ENCODE assay signal across 9 cellular contexts in genomic region chr22:44567846-44568493, GRCh38.
A peak's percentile ranks its signal among the peaks of the same experiment; 100 is the strongest.
DNase-seq lines count a peak whose midpoint lies in the region; ATAC-seq and TF ChIP-seq lines count a peak whose summit lies in the region.
"Had no signal": no experiment of that assay in that cellular context is flagged by ENCODE, and none has a peak within 500 bp of the region (broad histone marks: within the 10 kb centered on the region; RNA-seq: fewer than 3 reads in every experiment).

No MANE protein-coding gene starts in this region.

- H3K9ac ChIP-seq in PC-3 (ENCODE audit: low read length): no peak overlapping the region

- H3K79me2 ChIP-seq in PC-3 (ENCODE audit: low read length): no peaks in the 10 kb centered on the region

- H3K4me1 Mint-ChIP-seq in activated naive CD8-positive, alpha-beta T cell treated with anti-CD3 and anti-CD28 coated beads, Interleukin-2, amount 10 ng/mL, durations not matched to agents 7 days and 5 days: peaks cover 1% of the 10 kb centered on the region

- CTCF ChIA-PET in PC-3 (lab: Charles Lee): no interaction called here

- no peak overlapping the region for H3K27ac ChIP-seq in PC-3 (ENCODE audit: low read length)

- ATAC-seq in PC-3: no peak
- no peak for ATAC-seq in activated naive CD8-positive, alpha-beta T cell treated with anti-CD3 and anti-CD28 coated beads, Interleukin-2, amount 10 ng/mL, durations not matched to agents 7 days and 5 days (ENCODE audit: low read depth)
- ATAC-seq in HG03520 (IDR thresholded peaks at IDR 0.05; ENCODE audit: unreplicated experiment): no peak
- ATAC-seq in GM21447 (IDR thresholded peaks at IDR 0.05; ENCODE audit: unreplicated experiment): no peak

- intact Hi-C loops in PC-3 (cut with micrococcal nuclease): no loop called here

- POLR2A ChIA-PET in PC-3 (lab: Charles Lee; ENCODE audit: unreplicated experiment): no interaction called here
- POLR2A ChIA-PET in activated naive CD8-positive, alpha-beta T cell treated with anti-CD3 and anti-CD28 coated beads, Interleukin-2, amount 10 ng/mL, durations not matched to agents 7 days and 5 days (lab: Charles Lee): no interaction called here

- H3K9me3 Mint-ChIP-seq in activated naive CD8-positive, alpha-beta T cell treated with anti-CD3 and anti-CD28 coated beads, Interleukin-2, amount 10 ng/mL, durations not matched to agents 7 days and 5 days: peaks cover 6% of the 10 kb centered on the region
- H3K9me3 Mint-ChIP-seq: dendritic cell treated with granulocyte-macrophage colony-stimulating factor and Interleukin-4, amounts not matched to agents 40 ng/mL and 50 ng/mL, for 4 days had no signal

- H3K9me3 ChIP-seq in PC-3 (ENCODE audit: low read length): no peaks in the 10 kb centered on the region

- DNase-seq in NCI-H524 (lab: John Stamatoyannopoulos, UW) (peak; percentile 14 to 58), NCI-H524 treated with DMSO at 0.1 percent for 48 hours (lab: John Stamatoyannopoulos, UW) (no peak), PC-3 (peak; percentile 36), left kidney (ENCODE audit: low read depth, low spot score) (peak; percentile 72)
- peak; percentile 51 for DNase-seq in activated naive CD8-positive, alpha-beta T cell treated with anti-CD3 and anti-CD28 coated beads, Interleukin-2, amount 10 ng/mL, durations not matched to agents 7 days and 5 days
- peak; percentile 19 for DNase-seq in stimulated activated CD8-positive, alpha-beta memory T cell treated with anti-CD3 and anti-CD28 coated beads, Interleukin-7, amount 100 ng/mL, for 1 hour (ENCODE audit: low read depth in 2 of 2)

- peak; percentile 58 for TF ChIP-seq CTCF in PC-3 (conservative IDR thresholded peaks at IDR 0.05; ENCODE audit: low read depth, low read length)

- no peak overlapping the region for H3K4me3 ChIP-seq in PC-3 (ENCODE audit: low read length)

- no peaks in the 10 kb centered on the region for H3F3A ChIP-seq in PC-3 (ENCODE audit: low read length, unreplicated experiment)

- peaks cover 7% of the 10 kb centered on the region for H3K27me3 Mint-ChIP-seq in activated naive CD8-positive, alpha-beta T cell treated with anti-CD3 and anti-CD28 coated beads, Interleukin-2, amount 10 ng/mL, durations not matched to agents 7 days and 5 days

- BruUV-seq in PC-3 (replicated peaks; lab: Mats Ljungman, UMichigan): no TSS peak

- H2AFZ ChIP-seq in PC-3 (ENCODE audit: low read length): no peak overlapping the region

- H3K27ac Mint-ChIP-seq in activated naive CD8-positive, alpha-beta T cell treated with anti-CD3 and anti-CD28 coated beads, Interleukin-2, amount 10 ng/mL, durations not matched to agents 7 days and 5 days: no peak overlapping the region
- H3K27ac Mint-ChIP-seq: dendritic cell treated with granulocyte-macrophage colony-stimulating factor and Interleukin-4, amounts not matched to agents 40 ng/mL and 50 ng/mL, for 4 days had no signal

- H3K4me1 ChIP-seq in PC-3 (ENCODE audit: insufficient read depth, low read length): no peaks in the 10 kb centered on the region

- H3K36me3 Mint-ChIP-seq in activated naive CD8-positive, alpha-beta T cell treated with anti-CD3 and anti-CD28 coated beads, Interleukin-2, amount 10 ng/mL, durations not matched to agents 7 days and 5 days: peaks cover 3% of the 10 kb centered on the region

- H3K9me2 ChIP-seq in PC-3 (replicated peaks; ENCODE audit: low read length): no peaks in the 10 kb centered on the region

- H4K20me1 ChIP-seq in PC-3 (ENCODE audit: low read length): no peaks in the 10 kb centered on the region

- H3K4me2 ChIP-seq in PC-3 (ENCODE audit: low read length): no peak overlapping the region

- H3K4me3 Mint-ChIP-seq in activated naive CD8-positive, alpha-beta T cell treated with anti-CD3 and anti-CD28 coated beads, Interleukin-2, amount 10 ng/mL, durations not matched to agents 7 days and 5 days: no peak overlapping the region
- H3K4me3 Mint-ChIP-seq: dendritic cell treated with granulocyte-macrophage colony-stimulating factor and Interleukin-4, amounts not matched to agents 40 ng/mL and 50 ng/mL, for 4 days had no signal

- H3K27me3 ChIP-seq in PC-3 (ENCODE audit: low read length): no peaks in the 10 kb centered on the region

- no peaks in the 10 kb centered on the region for H3K36me3 ChIP-seq in PC-3 (ENCODE audit: low read depth, low read length)
